Comparison of ENCODE assay signal across 8 cellular contexts in the genomic region with DNA sequence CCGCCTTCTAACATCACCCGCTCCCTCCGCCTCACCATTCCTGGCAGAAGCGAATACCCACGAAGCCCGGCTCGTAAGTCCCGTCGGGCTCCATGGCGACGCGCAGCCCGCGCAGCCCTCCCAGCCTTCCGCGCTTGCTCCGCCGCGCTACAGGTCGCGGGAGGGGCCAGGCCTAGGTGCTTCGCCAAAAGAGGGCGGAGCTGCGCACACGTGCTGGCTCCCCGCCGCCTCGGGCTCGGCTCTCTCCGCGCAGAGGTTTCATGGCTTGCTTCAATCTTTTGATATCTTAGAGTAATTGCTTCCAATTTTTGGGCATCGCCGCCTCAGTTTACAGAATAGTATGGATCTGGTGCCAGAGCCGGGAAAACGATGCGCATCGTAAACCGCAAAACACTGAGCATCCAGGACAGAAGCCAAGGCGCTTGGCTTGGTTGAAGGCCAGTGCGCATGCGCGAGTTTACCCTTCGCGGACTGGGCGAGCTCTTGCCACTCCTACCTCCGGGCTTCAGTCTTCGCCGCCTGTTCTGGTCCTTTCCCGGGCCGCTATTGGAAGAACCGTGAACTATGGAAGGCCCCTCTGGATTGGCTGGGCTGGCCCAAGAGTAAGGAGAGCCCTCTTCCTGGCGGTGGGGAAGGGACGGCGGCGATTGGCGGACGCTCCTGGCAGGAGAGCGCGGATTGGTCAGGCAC. TPM values are rescaled to one million over a fixed set of nuclear protein-coding genes. Genes with fewer than 3 reads are reported as not detected.
DNase-seq lines count a peak whose midpoint lies in the region; ATAC-seq, FAIRE-seq and TF ChIP-seq lines count a peak whose summit lies in the region.

A gene (minus strand): TSS at position 113 of the 690 bp plus-strand sequence. CDS start 19 bp downstream, at position 94.

- TF ChIP-seq CTCF in OCI-LY3 (IDR thresholded peaks at IDR 0.05; ENCODE audit: low read depth, low read length), result no peak
- no peak for TF ChIP-seq CTCF in mesothelial cell of epicardium (IDR thresholded peaks at IDR 0.05; ENCODE audit: unreplicated experiment)

- H3K4me1 Mint-ChIP-seq in mesothelial cell of epicardium, result peaks cover 27% of the 10 kb centered on the region

- peak within 1 kb of the TSS; percentile 74 for H3K4me2 ChIP-seq in OCI-LY3 (ENCODE audit: low read length)

- peak within 1 kb of the TSS; percentile 83 for H2AFZ ChIP-seq in OCI-LY3 (ENCODE audit: low read depth, low read length)

- H3K9me3 Mint-ChIP-seq in mesothelial cell of epicardium, result no peaks in the 10 kb centered on the region

- H3K4me3 ChIP-seq in OCI-LY3 (ENCODE audit: low read length), result peak within 1 kb of the TSS; percentile 88

- H3K27ac Mint-ChIP-seq in mesothelial cell of epicardium, result peak within 1 kb of the TSS; percentile 96

- H3K9me3 ChIP-seq in OCI-LY3 (ENCODE audit: insufficient read depth, low read length), result no peaks in the 10 kb centered on the region

- peaks cover 15% of the 10 kb centered on the region for H3K36me3 Mint-ChIP-seq in mesothelial cell of epicardium

- peak; percentile 97 for DNase-seq in D341Med (ENCODE audit: low spot score)
- DNase-seq in HuH-7 (ENCODE audit: low spot score), result peak; percentile 100
- peak; percentile 99 for DNase-seq in activated CD8-positive, alpha-beta memory T cell treated with anti-CD3 and anti-CD28 coated beads, Interleukin-2, amount 50 U/mL, for 48 hours
- peak; percentile 97 to 98 for DNase-seq in mesothelial cell of epicardium (ENCODE audit: low spot score in 2 of 2, unreplicated experiment in 2 of 2)
- DNase-seq in stimulated activated CD8-positive, alpha-beta memory T cell treated with anti-CD3 and anti-CD28 coated beads, Interleukin-15, amount 100 ng/mL, for 48 hours (ENCODE audit: low read depth in 2 of 2), result peak; percentile 97 to 98

- H3K27ac ChIP-seq in OCI-LY3 (ENCODE audit: low read length), result peak within 1 kb of the TSS; percentile 77

- peaks cover 19% of the 10 kb centered on the region for H3K4me1 ChIP-seq in OCI-LY3 (ENCODE audit: low read length)

- H4K20me1 ChIP-seq in OCI-LY3 (ENCODE audit: insufficient read depth, low read length), result 0 out of 2 replicates have a peak, but pooled peaks cover 3% of the 10 kb centered on the region

- peaks cover 32% of the 10 kb centered on the region for H3K36me3 ChIP-seq in OCI-LY3 (replicated peaks; ENCODE audit: low read depth, low read length)

- peak within 1 kb of the TSS; percentile 91 for H3K4me3 Mint-ChIP-seq in mesothelial cell of epicardium

- peak within 1 kb of the TSS; percentile 94 for H3K9ac ChIP-seq in OCI-LY3 (ENCODE audit: low read length)

- H3K27me3 ChIP-seq in OCI-LY3 (ENCODE audit: low read depth, low read length), result no peaks in the 10 kb centered on the region

- peaks cover 26% of the 10 kb centered on the region for H3K79me2 ChIP-seq in OCI-LY3 (ENCODE audit: low read length)

- peak; percentile 67 for ATAC-seq in GM21515 (IDR thresholded peaks at IDR 0.05; ENCODE audit: unreplicated experiment)

- FAIRE-seq in endometrium (lab: Jason Lieb, UNC), result peak; percentile 99

- peaks cover 2% of the 10 kb centered on the region for H3K27me3 Mint-ChIP-seq in mesothelial cell of epicardium (ENCODE audit: low read depth)

RNA-seq across cellular contexts. Expression of the gene that starts here (rescaled TPM):
- total RNA-seq in mesothelial cell of epicardium, result 51.8 to 60.9 TPM (median 59.5 TPM) in 3 replicates

Comparison
In these comparisons a context has a peak if more than half of its experiments do, and no peak if none do; other contexts are left out.
1. Peak in every context shown above with its lines: DNase-seq, ATAC-seq, H3K4me3 ChIP-seq and H3K27ac ChIP-seq.